8 cellular contexts compared by ENCODE assay signal in the genomic region with DNA sequence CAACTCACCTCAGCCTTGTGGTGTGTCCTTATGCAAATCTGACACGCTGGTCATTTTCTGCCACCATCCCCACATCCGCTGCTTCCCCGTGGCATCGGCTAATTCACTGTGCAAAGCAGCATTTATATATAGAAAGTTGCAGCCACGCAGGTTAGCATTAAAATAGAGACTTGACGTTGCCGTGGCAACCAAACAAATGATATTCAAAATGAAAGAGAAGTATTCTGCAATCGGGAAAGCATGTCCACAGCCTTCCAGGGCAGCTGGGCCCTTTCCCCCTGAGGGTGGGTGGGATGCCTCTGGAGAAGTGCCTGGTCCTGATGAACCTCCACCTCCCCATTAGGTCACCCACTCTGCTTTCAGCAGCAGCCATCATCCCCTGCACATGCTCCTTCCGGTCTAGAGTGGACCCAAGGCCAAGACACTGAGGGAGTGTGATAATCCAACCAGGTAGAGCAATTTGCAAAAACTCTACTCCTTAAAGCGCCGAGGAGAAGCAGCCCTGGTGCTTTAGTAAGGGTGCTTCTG.
DNase-seq lines count a peak whose midpoint lies in the region; ATAC-seq and TF ChIP-seq lines count a peak whose summit lies in the region.

No MANE protein-coding gene starts in this region.

- peak; percentile 25 for DNase-seq in AG10803 (ENCODE audit: low read depth)
- DNase-seq in fibroblast of pulmonary artery (ENCODE audit: low read depth), result peak; percentile 30
- DNase-seq in activated T-cell treated with anti-CD3 and anti-CD28 coated beads, Interleukin-2, amount 50 U/mL, for 24 hours, result no peak
- no peak for DNase-seq in thyroid gland
- no peak for DNase-seq in medulla oblongata (ENCODE audit: extremely low spot score)
- no peak for DNase-seq in effector memory CD4-positive, alpha-beta T cell

- H3K9me3 Mint-ChIP-seq in activated T-cell treated with anti-CD3 and anti-CD28 coated beads, Interleukin-2, amount 50 U/mL, for 24 hours, result peaks cover 4% of the 10 kb centered on the region

- H3K4me3 ChIP-seq in AG10803 (ENCODE audit: low read length), result no peak overlapping the region
- H3K4me3 ChIP-seq in fibroblast of pulmonary artery (replicated peaks; ENCODE audit: low read depth, low read length), result no peak overlapping the region
- H3K4me3 ChIP-seq in thyroid gland (replicated peaks in 1 of 3), result no peak overlapping the region
- H3K4me3 ChIP-seq in effector memory CD4-positive, alpha-beta T cell (ENCODE audit: insufficient read depth, low read depth, low read length, poor library complexity, severe bottlenecking), result no peak overlapping the region

- WGBS in thyroid gland, 2 donors, result 52 to 57% methylated on average over 11 of the region's 11 CpGs

- H3K36me3 Mint-ChIP-seq in activated T-cell treated with anti-CD3 and anti-CD28 coated beads, Interleukin-2, amount 50 U/mL, for 24 hours (ENCODE audit: low read depth), result no peaks in the 10 kb centered on the region

- no peak overlapping the region for H3K27ac Mint-ChIP-seq in activated T-cell treated with anti-CD3 and anti-CD28 coated beads, Interleukin-2, amount 50 U/mL, for 24 hours

- no peaks in the 10 kb centered on the region for H3K9me3 ChIP-seq in thyroid gland
- H3K9me3 ChIP-seq in effector memory CD4-positive, alpha-beta T cell (ENCODE audit: control insufficient read depth, low read length), result no peaks in the 10 kb centered on the region

- intact Hi-C loops in thyroid gland (cut with DNase I), result no loop called here

- TF ChIP-seq CTCF in AG10803 (conservative IDR thresholded peaks at IDR 0.05; ENCODE audit: low read length) (no peak), fibroblast of pulmonary artery (IDR thresholded peaks at IDR 0.05; ENCODE audit: low read length, missing control alignments) (no peak), thyroid gland (IDR thresholded peaks at IDR 0.05) (no peak)

- H3K36me3 ChIP-seq in thyroid gland, result no peaks in the 10 kb centered on the region
- H3K36me3 ChIP-seq in effector memory CD4-positive, alpha-beta T cell (ENCODE audit: control insufficient read depth, insufficient read depth, low read length), result no peaks in the 10 kb centered on the region

- TF ChIP-seq POLR2A in thyroid gland (IDR thresholded peaks at IDR 0.05), result no peak

- H3K4me1 Mint-ChIP-seq in activated T-cell treated with anti-CD3 and anti-CD28 coated beads, Interleukin-2, amount 50 U/mL, for 24 hours (ENCODE audit: low read depth), result peaks cover 17% of the 10 kb centered on the region

- no peaks in the 10 kb centered on the region for H3K27me3 Mint-ChIP-seq in activated T-cell treated with anti-CD3 and anti-CD28 coated beads, Interleukin-2, amount 50 U/mL, for 24 hours

- ATAC-seq in GM19452 (IDR thresholded peaks at IDR 0.05; ENCODE audit: unreplicated experiment), result peak; percentile 85
- ATAC-seq in HG03175 (IDR thresholded peaks at IDR 0.05; ENCODE audit: unreplicated experiment), result peak; percentile 87

- H3K4me3 Mint-ChIP-seq in activated T-cell treated with anti-CD3 and anti-CD28 coated beads, Interleukin-2, amount 50 U/mL, for 24 hours, result no peak overlapping the region

- H3K4me1 ChIP-seq in thyroid gland, result no peaks in the 10 kb centered on the region
- no peaks in the 10 kb centered on the region for H3K4me1 ChIP-seq in effector memory CD4-positive, alpha-beta T cell (ENCODE audit: control insufficient read depth, insufficient read depth, low read length, poor library complexity, severe bottlenecking)

- H3K27ac ChIP-seq in thyroid gland, result no peak overlapping the region
- H3K27ac ChIP-seq in effector memory CD4-positive, alpha-beta T cell (ENCODE audit: insufficient read depth, low read length, poor library complexity, severe bottlenecking), result no peak overlapping the region

- H3K27me3 ChIP-seq in thyroid gland, result no peaks in the 10 kb centered on the region
- H3K27me3 ChIP-seq in effector memory CD4-positive, alpha-beta T cell (replicated peaks; ENCODE audit: control insufficient read depth, insufficient read depth, low read length, poor library complexity, severe bottlenecking), result no peaks in the 10 kb centered on the region

Comparison
In these comparisons a context has a peak if more than half of its experiments do, and no peak if none do; other contexts are left out.
1. DNase-seq: peak in AG10803 (single experiment) and fibroblast of pulmonary artery (single experiment); none in activated T-cell treated with anti-CD3 and anti-CD28 coated beads, Interleukin-2, amount 50 U/mL, for 24 hours (single experiment), thyroid gland (0 of 2), medulla oblongata (single experiment) and effector memory CD4-positive, alpha-beta T cell (0 of 3).